1 cellular context compared by ENCODE assay signal in genomic region chr10:107054469-107055156, GRCh38.
TF ChIP-seq lines count a peak whose summit lies in the region.

No MANE protein-coding gene starts in this region.

TF ChIP-seq in K562, 482 proteins besides CTCF, POLR2A, EP300 and RAD21 (continued from another document):
- TF ChIP-seq NFYB (IDR thresholded peaks at IDR 0.05; ENCODE audit: extremely low read depth, insufficient read length) (no peak), STAG1 (CRISPR knock-in tag; IDR thresholded peaks at IDR 0.05; ENCODE audit: borderline replicate concordance) (no peak), ZNF77 (CRISPR knock-in tag; IDR thresholded peaks at IDR 0.05) (no peak)
